ENCODE assay signal across 7 cellular contexts in the genomic region with DNA sequence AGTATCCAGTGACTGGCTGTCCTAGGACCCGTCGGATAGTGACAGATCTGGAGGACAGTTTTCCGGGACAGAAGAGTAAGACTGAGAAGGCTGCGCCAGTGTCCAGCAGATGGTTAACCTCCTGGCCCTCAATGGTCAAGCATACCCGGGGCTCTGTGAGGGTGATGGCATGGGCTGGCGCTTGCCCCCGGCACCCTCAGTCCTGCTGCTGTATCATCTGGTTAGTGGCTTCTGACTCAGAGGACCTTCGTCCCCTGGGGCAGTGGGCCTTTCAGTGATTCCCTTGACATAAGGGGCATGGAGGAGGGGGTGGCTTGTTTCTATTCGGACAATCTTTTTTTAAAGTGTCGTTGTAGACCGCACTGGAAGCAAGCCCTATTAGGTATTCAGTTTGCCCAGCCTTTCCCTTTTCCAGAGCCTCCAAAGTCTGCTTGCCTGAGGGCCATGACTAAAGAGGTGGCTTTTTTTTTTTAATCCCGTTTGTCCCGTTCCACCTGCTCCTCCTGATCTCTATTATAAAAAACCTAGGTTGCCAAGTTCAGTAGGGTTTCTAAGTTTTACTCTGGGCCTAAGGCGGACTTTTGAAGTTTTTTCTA.
DNase-seq lines count a peak whose midpoint lies in the region; ATAC-seq and TF ChIP-seq lines count a peak whose summit lies in the region.
"Not testable (repeated sequence)": the region's sequence is repeated elsewhere in the genome, so short reads cannot be mapped to it uniquely, and the experiment has no call there.

No MANE protein-coding gene starts in this region.

- H4K91ac ChIP-seq in trophoblast cell (ENCODE audit: low read depth, low read length): not testable (repeated sequence)

- H3K79me2 ChIP-seq in PC-3 (ENCODE audit: low read length); mammary epithelial cell (ENCODE audit: insufficient read depth, low read length); trophoblast cell (ENCODE audit: control insufficient read depth, insufficient read depth, low read length, poor library complexity): not testable (repeated sequence)

- H3K4me1 ChIP-seq in PC-3 (ENCODE audit: insufficient read depth, low read length); mammary epithelial cell (ENCODE audit: insufficient read depth, low read length); trophoblast cell (ENCODE audit: control insufficient read depth in 1 of 2, insufficient read depth in 2 of 2, low read length in 2 of 2): not testable (repeated sequence)

- TF ChIP-seq CTCF in PC-3 (conservative IDR thresholded peaks at IDR 0.05; ENCODE audit: low read depth, low read length); mammary epithelial cell (conservative IDR thresholded peaks at IDR 0.05 in 1 of 2, IDR thresholded peaks at IDR 0.05 in 1 of 2; ENCODE audit: extremely low read depth in 1 of 2, insufficient read depth in 1 of 2, low read depth in 1 of 2, low read length in 2 of 2); epithelial cell of esophagus (IDR thresholded peaks at IDR 0.05; ENCODE audit: insufficient read depth, low read depth, low read length, missing control alignments): not testable (repeated sequence)

- BruUV-seq in PC-3 (replicated peaks; lab: Mats Ljungman, UMichigan); mammary epithelial cell (replicated peaks; lab: Mats Ljungman, UMichigan): not testable (repeated sequence)

- H3K9me2 ChIP-seq in PC-3 (replicated peaks; ENCODE audit: low read length): not testable (repeated sequence)

- CTCF ChIA-PET in PC-3 (lab: Charles Lee); mammary epithelial cell (lab: Charles Lee; ENCODE audit: low non-redundant PET): not testable (repeated sequence)

- dilution Hi-C loops in mammary epithelial cell (cut with HindIII; ENCODE audit: low sequenced_read_pairs): not testable (repeated sequence)

- H3K4me3 ChIP-seq in PC-3 (ENCODE audit: low read length); mammary epithelial cell (replicated peaks in 1 of 3; ENCODE audit: insufficient read depth in 1 of 3, low read depth in 2 of 3, low read length in 3 of 3); epithelial cell of esophagus (ENCODE audit: low read length); trophoblast cell (ENCODE audit: low read depth, low read length): not testable (repeated sequence)

- not testable (repeated sequence) for H4K8ac ChIP-seq in trophoblast cell (ENCODE audit: low read depth, low read length)

- H3K27ac ChIP-seq in PC-3 (ENCODE audit: low read length); mammary epithelial cell (ENCODE audit: insufficient read depth, low read depth, low read length); trophoblast cell (ENCODE audit: low read depth, low read length): not testable (repeated sequence)

- intact Hi-C loops in PC-3 (cut with micrococcal nuclease); mammary epithelial cell (cut with micrococcal nuclease): not testable (repeated sequence)

- 72% methylated on average over 13 of the region's 14 CpGs for WGBS in mammary epithelial cell (ENCODE audit: low coverage, missing lambda C conversion rate)
- no CpG with 5 or more reads among the region's 14 CpGs for WGBS in trophoblast cell (ENCODE audit: extremely low coverage, insufficient coverage, insufficient read length)

- not testable (repeated sequence) for H3K9ac ChIP-seq in PC-3 (ENCODE audit: low read length); mammary epithelial cell (ENCODE audit: insufficient read depth, low read length); trophoblast cell (ENCODE audit: low read length)

- H3K9me3 ChIP-seq in PC-3 (ENCODE audit: low read length); mammary epithelial cell (replicated peaks; ENCODE audit: insufficient read depth, low read length); trophoblast cell (ENCODE audit: insufficient read depth, low read depth, low read length): not testable (repeated sequence)

- not testable (repeated sequence) for H2AK5ac ChIP-seq in trophoblast cell (ENCODE audit: low read length)

- H4K12ac ChIP-seq in trophoblast cell (ENCODE audit: low read depth, low read length): not testable (repeated sequence)

- not testable (repeated sequence) for H3K14ac ChIP-seq in trophoblast cell (ENCODE audit: low read length)

- H3K27me3 ChIP-seq in PC-3 (ENCODE audit: low read length); mammary epithelial cell (ENCODE audit: insufficient read depth, low read length); trophoblast cell (ENCODE audit: insufficient read depth, low read length): not testable (repeated sequence)

- not testable (repeated sequence) for H2BK5ac ChIP-seq in trophoblast cell (ENCODE audit: low read depth, low read length, poor library complexity)

- not testable (repeated sequence) for H2BK12ac ChIP-seq in trophoblast cell (ENCODE audit: low read length)

- H3F3A ChIP-seq in PC-3 (ENCODE audit: low read length, unreplicated experiment): not testable (repeated sequence)

- in situ Hi-C loops in mammary epithelial cell (cut with MboI; ENCODE audit: low sequenced_read_pairs in 2 of 2): not testable (repeated sequence)

- peak overlapping the region; percentile 50 for H3K4me2 ChIP-seq in PC-3 (ENCODE audit: low read length)
- not testable (repeated sequence) for H3K4me2 ChIP-seq in mammary epithelial cell (ENCODE audit: insufficient read depth, low read depth, low read length); trophoblast cell (ENCODE audit: low read length)

- H3K4ac ChIP-seq in trophoblast cell (ENCODE audit: low read depth, low read length): not testable (repeated sequence)

- ATAC-seq in PC-3: not testable (repeated sequence)

- not testable (repeated sequence) for H2BK120ac ChIP-seq in trophoblast cell (ENCODE audit: insufficient read depth, low read length, poor library complexity)

- H4K20me1 ChIP-seq in PC-3 (ENCODE audit: low read length); mammary epithelial cell (ENCODE audit: insufficient read depth, low read length): not testable (repeated sequence)

- POLR2A ChIA-PET in PC-3 (lab: Charles Lee; ENCODE audit: unreplicated experiment): not testable (repeated sequence)

- H3K18ac ChIP-seq in trophoblast cell (ENCODE audit: low read length): not testable (repeated sequence)

- not testable (repeated sequence) for H3K36me3 ChIP-seq in PC-3 (ENCODE audit: low read depth, low read length); mammary epithelial cell (ENCODE audit: insufficient read depth, low read length); trophoblast cell (ENCODE audit: control insufficient read depth in 1 of 2, insufficient read depth in 2 of 2, low read length in 2 of 2)

- H3K79me1 ChIP-seq in trophoblast cell (ENCODE audit: low read length): not testable (repeated sequence)

- H2AFZ ChIP-seq in PC-3 (ENCODE audit: low read length); mammary epithelial cell (ENCODE audit: low read depth, low read length); trophoblast cell (ENCODE audit: insufficient read depth, low read length, poor library complexity): not testable (repeated sequence)

- DNase-seq in ELF-1 (ENCODE audit: low read depth, low spot score) (peak; percentile 76), M059J (ENCODE audit: low read depth) (peak; percentile 86), PC-3 (peak; percentile 84), RPMI7951 (ENCODE audit: low read depth) (peak; percentile 88), mammary epithelial cell (peak; percentile 7), epithelial cell of esophagus (ENCODE audit: low read depth) (peak; percentile 75), trophoblast cell (peak; percentile 58 to 71)

- not testable (repeated sequence) for H3K23ac ChIP-seq in trophoblast cell (ENCODE audit: low read length)

Comparison
In these comparisons a context has a peak if more than half of its experiments do, and no peak if none do; other contexts are left out.
1. DNase-seq: peak in every context shown above with its lines; median percentile 88 in RPMI7951; 86 in M059J; 84 in PC-3; 76 in ELF-1; 75 in epithelial cell of esophagus; 64 in trophoblast cell; 7 in mammary epithelial cell.